ENCODE assay signal across 12 cellular contexts in genomic region chr14:23605931-23606585, GRCh38. TPM values are rescaled to one million over a fixed set of nuclear protein-coding genes. Genes with fewer than 3 reads are reported as not detected.
A peak's percentile ranks its signal among the peaks of the same experiment; 100 is the strongest.
DNase-seq lines count a peak whose midpoint lies in the region; ATAC-seq and TF ChIP-seq lines count a peak whose summit lies in the region.
"Had no signal": no experiment of that assay in that cellular context is flagged by ENCODE, and none has a peak within 500 bp of the region (broad histone marks: within the 10 kb centered on the region; RNA-seq: fewer than 3 reads in every experiment).

No MANE protein-coding gene starts in this region.

- DNase-seq in stimulated activated CD4-positive, alpha-beta T cell treated with anti-CD3 and anti-CD28 coated beads, Interleukin-12 subunit alpha, Interleukin-12 subunit beta, amount 100 ng/mL, for 48 hours (ENCODE audit: low read depth in 2 of 3, low spot score in 1 of 3): peak in 2 of 3 donors; percentile 12 to 41
- DNase-seq in stimulated activated CD4-positive, alpha-beta T cell treated with anti-CD3 and anti-CD28 coated beads, Interleukin-4, amount 100 ng/mL, for 1 hour: no peak
- DNase-seq in MV-4-11 (lab: John Stamatoyannopoulos, UW) (peak; percentile 42), glutamatergic neuron (no peak), putamen (ENCODE audit: low spot score) (no peak), NCI-H2227 treated with DMSO at 0.1 percent for 48 hours (lab: John Stamatoyannopoulos, UW) (no peak)
- peak; percentile 17 to 23 for DNase-seq in stimulated activated naive CD8-positive, alpha-beta T cell treated with anti-CD3 and anti-CD28 coated beads, Interleukin-15, amount 100 ng/mL, for 72 hours
- DNase-seq: amygdala, pancreas had no signal

- ATAC-seq in HG02678 (IDR thresholded peaks at IDR 0.05; ENCODE audit: unreplicated experiment): peak; percentile 79
- peak; percentile 92 for ATAC-seq in stimulated activated naive CD8-positive, alpha-beta T cell treated with anti-CD3 and anti-CD28 coated beads, Interleukin-15, amount 100 ng/mL, for 72 hours

- TF ChIP-seq CTCF in glutamatergic neuron (IDR thresholded peaks at IDR 0.05; ENCODE audit: partially characterized antibody, unreplicated experiment): no peak

- H3K36me3 Mint-ChIP-seq in glutamatergic neuron (ENCODE audit: unreplicated experiment): no peaks in the 10 kb centered on the region

- no peaks in the 10 kb centered on the region for H3K27me3 Mint-ChIP-seq in stimulated activated naive CD8-positive, alpha-beta T cell treated with anti-CD3 and anti-CD28 coated beads, Interleukin-15, amount 100 ng/mL, for 72 hours
- H3K27me3 Mint-ChIP-seq in glutamatergic neuron (ENCODE audit: unreplicated experiment): no peaks in the 10 kb centered on the region

- peaks cover 7 to 9% of the 10 kb centered on the region in 2 donors for H3K9me3 Mint-ChIP-seq in stimulated activated naive CD8-positive, alpha-beta T cell treated with anti-CD3 and anti-CD28 coated beads, Interleukin-15, amount 100 ng/mL, for 72 hours
- peaks cover 5% of the 10 kb centered on the region for H3K9me3 Mint-ChIP-seq in glutamatergic neuron (ENCODE audit: unreplicated experiment)

- peaks cover 48% of the 10 kb centered on the region for H3K4me1 Mint-ChIP-seq in stimulated activated naive CD8-positive, alpha-beta T cell treated with anti-CD3 and anti-CD28 coated beads, Interleukin-15, amount 100 ng/mL, for 72 hours
- no peaks in the 10 kb centered on the region for H3K4me1 Mint-ChIP-seq in glutamatergic neuron (ENCODE audit: low read depth, unreplicated experiment)

- H3K4me3 Mint-ChIP-seq in stimulated activated naive CD8-positive, alpha-beta T cell treated with anti-CD3 and anti-CD28 coated beads, Interleukin-15, amount 100 ng/mL, for 72 hours: peak overlapping the region in 1 of 2 donors; percentile 11
- no peak overlapping the region for H3K4me3 Mint-ChIP-seq in glutamatergic neuron (ENCODE audit: unreplicated experiment)

- peak overlapping the region; percentile 4 to 85 for H3K27ac Mint-ChIP-seq in stimulated activated naive CD8-positive, alpha-beta T cell treated with anti-CD3 and anti-CD28 coated beads, Interleukin-15, amount 100 ng/mL, for 72 hours
- H3K27ac Mint-ChIP-seq in glutamatergic neuron (ENCODE audit: unreplicated experiment): no peak overlapping the region

RNA-seq across cellular contexts. Expression of gene JPH4, which starts 27.5 kb away (rescaled TPM):
- total RNA-seq in glutamatergic neuron (ENCODE audit: unreplicated experiment): 52.7 TPM
- total RNA-seq: SK-MEL-5 had no signal

RNA-seq across cellular contexts. Expression of gene DHRS2, which starts 30.1 kb away (rescaled TPM):
- total RNA-seq in glutamatergic neuron (ENCODE audit: unreplicated experiment): 0.42 TPM
- total RNA-seq: subcutaneous adipose tissue had no signal

RNA-seq across cellular contexts. Expression of gene AP1G2, which starts 38.5 kb away (rescaled TPM):
- 105 TPM for total RNA-seq in glutamatergic neuron (ENCODE audit: unreplicated experiment)

RNA-seq across cellular contexts. Expression of gene THTPA, which starts 50.0 kb away (rescaled TPM):
- 19.3 TPM for total RNA-seq in glutamatergic neuron (ENCODE audit: unreplicated experiment)

RNA-seq across cellular contexts. Expression of gene ZFHX2, which starts 54.5 kb away (rescaled TPM):
- total RNA-seq in glutamatergic neuron (ENCODE audit: unreplicated experiment): 39.1 TPM
- total RNA-seq: SK-MEL-5 had no signal

Comparison
In these comparisons a context has a peak if more than half of its experiments do, and no peak if none do; other contexts are left out.
1. DNase-seq: peak in stimulated activated CD4-positive, alpha-beta T cell treated with anti-CD3 and anti-CD28 coated beads, Interleukin-12 subunit alpha, Interleukin-12 subunit beta, amount 100 ng/mL, for 48 hours (2 of 3), MV-4-11 (single experiment) and stimulated activated naive CD8-positive, alpha-beta T cell treated with anti-CD3 and anti-CD28 coated beads, Interleukin-15, amount 100 ng/mL, for 72 hours (2 of 2); none in stimulated activated CD4-positive, alpha-beta T cell treated with anti-CD3 and anti-CD28 coated beads, Interleukin-4, amount 100 ng/mL, for 1 hour (single experiment), glutamatergic neuron (single experiment), putamen (single experiment) and NCI-H2227 treated with DMSO at 0.1 percent for 48 hours (single experiment).